1 cellular context compared by ENCODE assay signal in the genomic region with DNA sequence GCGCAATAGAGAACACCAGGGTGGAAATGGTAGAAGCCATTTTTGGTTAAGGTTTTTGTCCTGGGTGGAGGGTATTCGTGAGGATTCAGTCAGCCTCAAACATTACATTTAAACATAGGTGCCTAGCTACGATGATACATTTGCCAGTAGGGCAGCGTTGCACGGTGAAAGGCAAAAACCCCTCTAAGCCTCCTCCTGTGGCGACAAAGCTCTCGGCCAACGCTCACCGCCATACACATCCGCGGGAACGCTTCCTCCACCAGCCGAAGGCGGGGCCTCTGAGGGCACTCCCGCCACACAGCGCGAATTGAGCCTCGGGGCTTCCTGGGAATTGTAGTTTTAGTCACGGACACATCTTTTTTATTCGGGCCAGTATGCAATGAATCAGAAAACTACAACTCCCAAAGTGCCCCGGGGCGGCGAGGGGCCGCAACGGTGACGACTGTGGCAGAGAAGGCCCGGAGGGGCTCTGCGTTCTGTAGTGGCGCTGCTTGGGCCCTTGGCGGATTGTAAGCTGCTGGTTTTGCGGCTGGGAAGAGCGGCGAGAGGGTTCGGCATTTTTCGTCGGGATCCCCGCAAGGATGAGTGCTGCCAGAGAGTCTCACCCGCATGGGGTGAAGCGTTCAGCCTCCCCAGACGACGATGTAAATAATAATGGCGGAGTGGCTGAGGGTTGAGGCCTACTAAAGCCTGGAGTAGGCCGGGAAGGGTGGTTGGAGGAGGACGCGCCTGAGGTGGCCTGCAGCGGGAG.
A peak's percentile ranks its signal among the peaks of the same experiment; 100 is the strongest.
TF ChIP-seq lines count a peak whose summit lies in the region.

A gene (plus strand): TSS at position 450 of the 751 bp plus-strand sequence. CDS start 132 bp downstream, at position 582.

TF ChIP-seq in HepG2, 621 proteins besides CTCF, POLR2A, EP300 and RAD21 (continued from another document and continues in another):
- TF ChIP-seq AHR (CRISPR knock-in tag; IDR thresholded peaks at IDR 0.05) (0 out of 2 replicates have a peak, but pooled peaks have one; percentile 32), SMAD3 (CRISPR knock-in tag; IDR thresholded peaks at IDR 0.05) (0 out of 2 replicates have a peak, but pooled peaks have one; percentile 47), ZNF224 (CRISPR knock-in tag; IDR thresholded peaks at IDR 0.05) (no peak), PPARG (CRISPR knock-in tag; conservative IDR thresholded peaks at IDR 0.05) (no peak; the same call in 1 of the 2 replicates), HNF4G (IDR thresholded peaks at IDR 0.05; ENCODE audit: borderline replicate concordance, low read depth, low read length) (no peak), HNF4G (CRISPR knock-in tag; IDR thresholded peaks at IDR 0.05; ENCODE audit: borderline replicate concordance, low read depth) (peak; percentile 64), ZNF607 (CRISPR knock-in tag; IDR thresholded peaks at IDR 0.05; ENCODE audit: borderline replicate concordance) (peak; percentile 67; the same call in 1 of the 2 replicates), ZBTB20 (CRISPR knock-in tag; IDR thresholded peaks at IDR 0.05; ENCODE audit: borderline replicate concordance, low read depth) (peak; percentile 67; the same call in 1 of the 2 replicates), ZSCAN9 (CRISPR knock-in tag; IDR thresholded peaks at IDR 0.05; ENCODE audit: borderline replicate concordance) (peak; percentile 53), HNRNPUL1 (IDR thresholded peaks at IDR 0.05; ENCODE audit: low read depth, low read length) (no peak), TEAD3 (CRISPR knock-in tag; optimal IDR thresholded peaks at IDR 0.05; ENCODE audit: borderline replicate concordance) (peak; percentile 23), ZNF260 (CRISPR knock-in tag; IDR thresholded peaks at IDR 0.05; ENCODE audit: borderline replicate concordance, low read depth) (0 out of 2 replicates have a peak, but pooled peaks have one; percentile 64), ZNF678 (CRISPR knock-in tag; IDR thresholded peaks at IDR 0.05) (peak; percentile 82; the same call in 1 of the 2 replicates), ZNF713 (CRISPR knock-in tag; IDR thresholded peaks at IDR 0.05) (no peak), ZNF317 (CRISPR knock-in tag; IDR thresholded peaks at IDR 0.05) (peak; percentile 77; the same call in 1 of the 2 replicates), ZNF331 (CRISPR knock-in tag; IDR thresholded peaks at IDR 0.05) (peak; percentile 77), HOXA3 (CRISPR knock-in tag; IDR thresholded peaks at IDR 0.05) (peak; percentile 56), PCBP1 (IDR thresholded peaks at IDR 0.05; ENCODE audit: borderline replicate concordance, low read depth, low read length) (peak; percentile 6; the same call in 1 of the 2 replicates), ZNF251 (CRISPR knock-in tag; IDR thresholded peaks at IDR 0.05) (no peak), GTF3A (CRISPR knock-in tag; conservative IDR thresholded peaks at IDR 0.05) (no peak), ZEB1 (IDR thresholded peaks at IDR 0.05; ENCODE audit: insufficient replicate concordance, low read depth) (peak; percentile 25), ZNF431 (CRISPR knock-in tag; IDR thresholded peaks at IDR 0.05; ENCODE audit: borderline replicate concordance, low read depth) (peak; percentile 70; the same call in 1 of the 2 replicates), ZNF292 (CRISPR knock-in tag; IDR thresholded peaks at IDR 0.05; ENCODE audit: borderline replicate concordance, low read depth) (no peak), FOXA1 (IDR thresholded peaks at IDR 0.05) (no peak), FOXA1 (CRISPR knock-in tag; IDR thresholded peaks at IDR 0.05) (no peak), ZNF569 (CRISPR knock-in tag; IDR thresholded peaks at IDR 0.05; ENCODE audit: borderline replicate concordance) (0 out of 2 replicates have a peak, but pooled peaks have one; percentile 55), EHMT2 (IDR thresholded peaks at IDR 0.05; ENCODE audit: borderline replicate concordance, low read depth, low read length) (0 out of 2 replicates have a peak, but pooled peaks have one; percentile 27), KLF12 (CRISPR knock-in tag; IDR thresholded peaks at IDR 0.05; ENCODE audit: borderline replicate concordance) (no peak), GATAD2A (CRISPR knock-in tag; IDR thresholded peaks at IDR 0.05) (no peak), ZC3H13 (CRISPR knock-in tag; IDR thresholded peaks at IDR 0.05) (no peak; the same call in 1 of the 2 replicates), JARID2 (CRISPR knock-in tag; IDR thresholded peaks at IDR 0.05; ENCODE audit: insufficient replicate concordance) (no peak), SMAD1 (CRISPR knock-in tag; IDR thresholded peaks at IDR 0.05; ENCODE audit: borderline replicate concordance, low read depth) (peak; percentile 79; the same call in 1 of the 2 replicates), ZNF605 (CRISPR knock-in tag; IDR thresholded peaks at IDR 0.05) (peak; percentile 96), HNRNPLL (IDR thresholded peaks at IDR 0.05; ENCODE audit: low read depth, low read length, poor library complexity, severe bottlenecking) (peak; percentile 80), KLF6 (CRISPR knock-in tag; IDR thresholded peaks at IDR 0.05) (no peak), SIX4 (CRISPR knock-in tag; IDR thresholded peaks at IDR 0.05) (no peak; the same call in 1 of the 2 replicates), FOXP1 (IDR thresholded peaks at IDR 0.05) (no peak), FOXP1 (CRISPR knock-in tag; IDR thresholded peaks at IDR 0.05) (no peak)
- TF ChIP-seq, protein P1, sequence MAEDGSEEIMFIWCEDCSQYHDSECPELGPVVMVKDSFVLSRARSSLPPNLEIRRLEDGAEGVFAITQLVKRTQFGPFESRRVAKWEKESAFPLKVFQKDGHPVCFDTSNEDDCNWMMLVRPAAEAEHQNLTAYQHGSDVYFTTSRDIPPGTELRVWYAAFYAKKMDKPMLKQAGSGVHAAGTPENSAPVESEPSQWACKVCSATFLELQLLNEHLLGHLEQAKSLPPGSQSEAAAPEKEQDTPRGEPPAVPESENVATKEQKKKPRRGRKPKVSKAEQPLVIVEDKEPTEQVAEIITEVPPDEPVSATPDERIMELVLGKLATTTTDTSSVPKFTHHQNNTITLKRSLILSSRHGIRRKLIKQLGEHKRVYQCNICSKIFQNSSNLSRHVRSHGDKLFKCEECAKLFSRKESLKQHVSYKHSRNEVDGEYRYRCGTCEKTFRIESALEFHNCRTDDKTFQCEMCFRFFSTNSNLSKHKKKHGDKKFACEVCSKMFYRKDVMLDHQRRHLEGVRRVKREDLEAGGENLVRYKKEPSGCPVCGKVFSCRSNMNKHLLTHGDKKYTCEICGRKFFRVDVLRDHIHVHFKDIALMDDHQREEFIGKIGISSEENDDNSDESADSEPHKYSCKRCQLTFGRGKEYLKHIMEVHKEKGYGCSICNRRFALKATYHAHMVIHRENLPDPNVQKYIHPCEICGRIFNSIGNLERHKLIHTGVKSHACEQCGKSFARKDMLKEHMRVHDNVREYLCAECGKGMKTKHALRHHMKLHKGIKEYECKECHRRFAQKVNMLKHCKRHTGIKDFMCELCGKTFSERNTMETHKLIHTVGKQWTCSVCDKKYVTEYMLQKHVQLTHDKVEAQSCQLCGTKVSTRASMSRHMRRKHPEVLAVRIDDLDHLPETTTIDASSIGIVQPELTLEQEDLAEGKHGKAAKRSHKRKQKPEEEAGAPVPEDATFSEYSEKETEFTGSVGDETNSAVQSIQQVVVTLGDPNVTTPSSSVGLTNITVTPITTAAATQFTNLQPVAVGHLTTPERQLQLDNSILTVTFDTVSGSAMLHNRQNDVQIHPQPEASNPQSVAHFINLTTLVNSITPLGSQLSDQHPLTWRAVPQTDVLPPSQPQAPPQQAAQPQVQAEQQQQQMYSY (CRISPR knock-in tag; IDR thresholded peaks at IDR 0.05), result peak; percentile 76
- TF ChIP-seq, protein P2, sequence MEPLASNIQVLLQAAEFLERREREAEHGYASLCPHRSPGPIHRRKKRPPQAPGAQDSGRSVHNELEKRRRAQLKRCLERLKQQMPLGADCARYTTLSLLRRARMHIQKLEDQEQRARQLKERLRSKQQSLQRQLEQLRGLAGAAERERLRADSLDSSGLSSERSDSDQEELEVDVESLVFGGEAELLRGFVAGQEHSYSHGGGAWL (CRISPR knock-in tag; IDR thresholded peaks at IDR 0.05), result peak; percentile 86
- TF ChIP-seq, protein P3, sequence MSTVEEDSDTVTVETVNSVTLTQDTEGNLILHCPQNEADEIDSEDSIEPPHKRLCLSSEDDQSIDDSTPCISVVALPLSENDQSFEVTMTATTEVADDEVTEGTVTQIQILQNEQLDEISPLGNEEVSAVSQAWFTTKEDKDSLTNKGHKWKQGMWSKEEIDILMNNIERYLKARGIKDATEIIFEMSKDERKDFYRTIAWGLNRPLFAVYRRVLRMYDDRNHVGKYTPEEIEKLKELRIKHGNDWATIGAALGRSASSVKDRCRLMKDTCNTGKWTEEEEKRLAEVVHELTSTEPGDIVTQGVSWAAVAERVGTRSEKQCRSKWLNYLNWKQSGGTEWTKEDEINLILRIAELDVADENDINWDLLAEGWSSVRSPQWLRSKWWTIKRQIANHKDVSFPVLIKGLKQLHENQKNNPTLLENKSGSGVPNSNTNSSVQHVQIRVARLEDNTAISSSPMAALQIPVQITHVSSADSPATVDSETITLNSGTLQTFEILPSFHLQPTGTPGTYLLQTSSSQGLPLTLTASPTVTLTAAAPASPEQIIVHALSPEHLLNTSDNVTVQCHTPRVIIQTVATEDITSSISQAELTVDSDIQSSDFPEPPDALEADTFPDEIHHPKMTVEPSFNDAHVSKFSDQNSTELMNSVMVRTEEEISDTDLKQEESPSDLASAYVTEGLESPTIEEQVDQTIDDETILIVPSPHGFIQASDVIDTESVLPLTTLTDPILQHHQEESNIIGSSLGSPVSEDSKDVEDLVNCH (CRISPR knock-in tag; IDR thresholded peaks at IDR 0.05), result no peak
- TF ChIP-seq, protein P4, sequence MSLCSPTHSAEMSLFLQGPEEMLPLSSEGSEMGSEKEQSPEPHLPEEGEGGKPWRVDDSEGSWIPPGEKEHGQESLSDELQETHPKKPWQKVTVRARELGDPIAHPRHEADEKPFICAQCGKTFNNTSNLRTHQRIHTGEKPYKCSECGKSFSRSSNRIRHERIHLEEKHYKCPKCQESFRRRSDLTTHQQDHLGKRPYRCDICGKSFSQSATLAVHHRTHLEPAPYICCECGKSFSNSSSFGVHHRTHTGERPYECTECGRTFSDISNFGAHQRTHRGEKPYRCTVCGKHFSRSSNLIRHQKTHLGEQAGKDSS (CRISPR knock-in tag; IDR thresholded peaks at IDR 0.05; ENCODE audit: borderline replicate concordance, low read depth), result peak; percentile 51; the same call in 1 of the 2 replicates
- TF ChIP-seq, protein P5, sequence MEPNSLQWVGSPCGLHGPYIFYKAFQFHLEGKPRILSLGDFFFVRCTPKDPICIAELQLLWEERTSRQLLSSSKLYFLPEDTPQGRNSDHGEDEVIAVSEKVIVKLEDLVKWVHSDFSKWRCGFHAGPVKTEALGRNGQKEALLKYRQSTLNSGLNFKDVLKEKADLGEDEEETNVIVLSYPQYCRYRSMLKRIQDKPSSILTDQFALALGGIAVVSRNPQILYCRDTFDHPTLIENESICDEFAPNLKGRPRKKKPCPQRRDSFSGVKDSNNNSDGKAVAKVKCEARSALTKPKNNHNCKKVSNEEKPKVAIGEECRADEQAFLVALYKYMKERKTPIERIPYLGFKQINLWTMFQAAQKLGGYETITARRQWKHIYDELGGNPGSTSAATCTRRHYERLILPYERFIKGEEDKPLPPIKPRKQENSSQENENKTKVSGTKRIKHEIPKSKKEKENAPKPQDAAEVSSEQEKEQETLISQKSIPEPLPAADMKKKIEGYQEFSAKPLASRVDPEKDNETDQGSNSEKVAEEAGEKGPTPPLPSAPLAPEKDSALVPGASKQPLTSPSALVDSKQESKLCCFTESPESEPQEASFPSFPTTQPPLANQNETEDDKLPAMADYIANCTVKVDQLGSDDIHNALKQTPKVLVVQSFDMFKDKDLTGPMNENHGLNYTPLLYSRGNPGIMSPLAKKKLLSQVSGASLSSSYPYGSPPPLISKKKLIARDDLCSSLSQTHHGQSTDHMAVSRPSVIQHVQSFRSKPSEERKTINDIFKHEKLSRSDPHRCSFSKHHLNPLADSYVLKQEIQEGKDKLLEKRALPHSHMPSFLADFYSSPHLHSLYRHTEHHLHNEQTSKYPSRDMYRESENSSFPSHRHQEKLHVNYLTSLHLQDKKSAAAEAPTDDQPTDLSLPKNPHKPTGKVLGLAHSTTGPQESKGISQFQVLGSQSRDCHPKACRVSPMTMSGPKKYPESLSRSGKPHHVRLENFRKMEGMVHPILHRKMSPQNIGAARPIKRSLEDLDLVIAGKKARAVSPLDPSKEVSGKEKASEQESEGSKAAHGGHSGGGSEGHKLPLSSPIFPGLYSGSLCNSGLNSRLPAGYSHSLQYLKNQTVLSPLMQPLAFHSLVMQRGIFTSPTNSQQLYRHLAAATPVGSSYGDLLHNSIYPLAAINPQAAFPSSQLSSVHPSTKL (CRISPR knock-in tag; IDR thresholded peaks at IDR 0.05), result peak; percentile 29
- TF ChIP-seq, protein P6, sequence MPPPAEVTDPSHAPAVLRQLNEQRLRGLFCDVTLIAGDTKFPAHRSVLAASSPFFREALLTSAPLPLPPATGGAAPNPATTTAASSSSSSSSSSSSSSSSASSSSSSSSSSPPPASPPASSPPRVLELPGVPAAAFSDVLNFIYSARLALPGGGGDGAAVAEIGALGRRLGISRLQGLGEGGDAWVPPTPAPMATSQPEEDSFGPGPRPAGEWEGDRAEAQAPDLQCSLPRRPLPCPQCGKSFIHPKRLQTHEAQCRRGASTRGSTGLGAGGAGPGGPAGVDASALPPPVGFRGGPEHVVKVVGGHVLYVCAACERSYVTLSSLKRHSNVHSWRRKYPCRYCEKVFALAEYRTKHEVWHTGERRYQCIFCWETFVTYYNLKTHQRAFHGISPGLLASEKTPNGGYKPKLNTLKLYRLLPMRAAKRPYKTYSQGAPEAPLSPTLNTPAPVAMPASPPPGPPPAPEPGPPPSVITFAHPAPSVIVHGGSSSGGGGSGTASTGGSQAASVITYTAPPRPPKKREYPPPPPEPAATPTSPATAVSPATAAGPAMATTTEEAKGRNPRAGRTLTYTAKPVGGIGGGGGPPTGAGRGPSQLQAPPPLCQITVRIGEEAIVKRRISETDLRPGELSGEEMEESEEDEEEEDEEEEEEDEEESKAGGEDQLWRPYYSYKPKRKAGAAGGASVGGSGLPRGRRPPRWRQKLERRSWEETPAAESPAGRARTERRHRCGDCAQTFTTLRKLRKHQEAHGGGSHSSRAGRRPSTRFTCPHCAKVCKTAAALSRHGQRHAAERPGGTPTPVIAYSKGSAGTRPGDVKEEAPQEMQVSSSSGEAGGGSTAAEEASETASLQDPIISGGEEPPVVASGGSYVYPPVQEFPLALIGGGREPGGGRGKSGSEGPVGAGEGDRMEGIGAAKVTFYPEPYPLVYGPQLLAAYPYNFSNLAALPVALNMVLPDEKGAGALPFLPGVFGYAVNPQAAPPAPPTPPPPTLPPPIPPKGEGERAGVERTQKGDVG (CRISPR knock-in tag; IDR thresholded peaks at IDR 0.05; ENCODE audit: borderline replicate concordance), result peak; percentile 61; the same call in 1 of the 2 replicates
- TF ChIP-seq, protein P7, sequence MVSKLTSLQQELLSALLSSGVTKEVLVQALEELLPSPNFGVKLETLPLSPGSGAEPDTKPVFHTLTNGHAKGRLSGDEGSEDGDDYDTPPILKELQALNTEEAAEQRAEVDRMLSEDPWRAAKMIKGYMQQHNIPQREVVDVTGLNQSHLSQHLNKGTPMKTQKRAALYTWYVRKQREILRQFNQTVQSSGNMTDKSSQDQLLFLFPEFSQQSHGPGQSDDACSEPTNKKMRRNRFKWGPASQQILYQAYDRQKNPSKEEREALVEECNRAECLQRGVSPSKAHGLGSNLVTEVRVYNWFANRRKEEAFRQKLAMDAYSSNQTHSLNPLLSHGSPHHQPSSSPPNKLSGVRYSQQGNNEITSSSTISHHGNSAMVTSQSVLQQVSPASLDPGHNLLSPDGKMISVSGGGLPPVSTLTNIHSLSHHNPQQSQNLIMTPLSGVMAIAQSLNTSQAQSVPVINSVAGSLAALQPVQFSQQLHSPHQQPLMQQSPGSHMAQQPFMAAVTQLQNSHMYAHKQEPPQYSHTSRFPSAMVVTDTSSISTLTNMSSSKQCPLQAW (CRISPR knock-in tag; IDR thresholded peaks at IDR 0.05), result no peak; the same call in 1 of the 2 replicates
